ENCODE assay signal across 11 cellular contexts in the genomic region with DNA sequence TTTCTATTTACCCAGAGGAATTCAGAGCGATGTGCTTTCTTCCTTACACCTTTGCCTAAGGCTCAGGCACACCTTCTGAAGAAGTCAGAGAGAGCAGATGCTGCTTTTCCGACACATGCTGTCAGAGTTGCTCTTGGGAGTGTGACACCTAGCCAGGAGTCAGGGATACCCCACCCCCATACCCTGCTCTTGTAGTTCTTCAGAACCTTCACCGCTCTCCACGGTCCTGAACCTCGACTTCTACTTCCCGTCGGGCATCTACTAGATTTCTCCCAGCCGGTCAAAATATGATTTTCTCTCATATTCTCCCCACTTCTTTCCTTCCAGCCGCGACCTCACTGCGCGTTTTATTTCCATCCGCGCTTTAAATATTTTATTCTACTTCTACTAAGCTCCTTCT. TPM values are rescaled to one million over a fixed set of nuclear protein-coding genes. Genes with fewer than 3 reads are reported as not detected.
DNase-seq lines count a peak whose midpoint lies in the region; ATAC-seq and TF ChIP-seq lines count a peak whose summit lies in the region.
"Had no signal": no experiment of that assay in that cellular context is flagged by ENCODE, and none has a peak within 500 bp of the region (broad histone marks: within the 10 kb centered on the region; RNA-seq: fewer than 3 reads in every experiment).

No MANE protein-coding gene starts in this region.

- H3K36me3 Mint-ChIP-seq in mesothelial cell of epicardium: no peaks in the 10 kb centered on the region

- TF ChIP-seq CTCF in C4-2B (conservative IDR thresholded peaks at IDR 0.05): no peak
- TF ChIP-seq CTCF in choroid plexus epithelial cell (conservative IDR thresholded peaks at IDR 0.05; ENCODE audit: low read depth, low read length): no peak
- no peak for TF ChIP-seq CTCF in mesothelial cell of epicardium (IDR thresholded peaks at IDR 0.05; ENCODE audit: unreplicated experiment)

- no peaks in the 10 kb centered on the region for H3K9me3 Mint-ChIP-seq in mesothelial cell of epicardium

- DNase-seq in HPDE6-E6E7 (ENCODE audit: extremely low spot score) (peak; percentile 4), choroid plexus epithelial cell (ENCODE audit: low read depth) (peak; percentile 13), mesothelial cell of epicardium (ENCODE audit: low spot score in 2 of 2, unreplicated experiment in 2 of 2) (peak; percentile 41 to 61), DMS 273 (lab: John Stamatoyannopoulos, UW; ENCODE audit: unreplicated experiment) (no peak), NCI-H2171 (lab: John Stamatoyannopoulos, UW) (no peak)
- no peak for DNase-seq in activated CD4-positive, CD25-positive, alpha-beta regulatory T cell (lab: John Stamatoyannopoulos, UW)
- DNase-seq: NCI-H1694; stimulated activated naive B cell treated with anti-CD40 and anti-IgM and Interleukin-4, amounts not matched to agents 10 μg/mL and 1 μg/mL and 100 μg/mL, for 72 hours had no signal

- peak overlapping the region; percentile 62 for H3K4me3 Mint-ChIP-seq in mesothelial cell of epicardium
- H3K4me3 Mint-ChIP-seq: stimulated activated naive B cell treated with anti-CD40 and anti-IgM and Interleukin-4, amounts not matched to agents 10 μg/mL and 1 μg/mL and 100 μg/mL, for 72 hours had no signal

- no peak overlapping the region for H3K27ac Mint-ChIP-seq in mesothelial cell of epicardium
- H3K27ac Mint-ChIP-seq: stimulated activated naive B cell treated with anti-CD40 and anti-IgM and Interleukin-4, amounts not matched to agents 10 μg/mL and 1 μg/mL and 100 μg/mL, for 72 hours had no signal

- H3K4me3 ChIP-seq in choroid plexus epithelial cell (ENCODE audit: low read depth, low read length): no peak overlapping the region

- peaks cover 9% of the 10 kb centered on the region for H3K4me1 Mint-ChIP-seq in mesothelial cell of epicardium

- H3K27me3 Mint-ChIP-seq in mesothelial cell of epicardium (ENCODE audit: low read depth): peaks cover 95% of the 10 kb centered on the region

- H3K27ac ChIP-seq in C4-2B: peak overlapping the region; percentile 70; the same call in 1 of the 2 replicates

- no peak for ATAC-seq in GM21423 (IDR thresholded peaks at IDR 0.05; ENCODE audit: unreplicated experiment)
- ATAC-seq: Panc1; stimulated activated naive B cell treated with anti-CD40 and anti-IgM and Interleukin-4, amounts not matched to agents 10 μg/mL and 1 μg/mL and 100 μg/mL, for 72 hours had no signal

RNA-seq across cellular contexts. Expression of a gene that starts 1.7 kb away (rescaled TPM):
- total RNA-seq in mesothelial cell of epicardium: 3.0 to 4.1 TPM (median 3.3 TPM) in 3 replicates

Comparison
In these comparisons a context has a peak if more than half of its experiments do, and no peak if none do; other contexts are left out.
1. DNase-seq: peak in HPDE6-E6E7 (single experiment), choroid plexus epithelial cell (single experiment) and mesothelial cell of epicardium (2 of 2); none in DMS 273 (single experiment), NCI-H2171 (single experiment) and activated CD4-positive, CD25-positive, alpha-beta regulatory T cell (0 of 4).